ENCODE assay signal across 23 cellular contexts in genomic region chr3:55963611-55964010, GRCh38.
DNase-seq lines count a peak whose midpoint lies in the region; ATAC-seq and TF ChIP-seq lines count a peak whose summit lies in the region.
"Had no signal": no experiment of that assay in that cellular context is flagged by ENCODE, and none has a peak within 500 bp of the region (broad histone marks: within the 10 kb centered on the region; RNA-seq: fewer than 3 reads in every experiment).

No MANE protein-coding gene starts in this region.

- H3K27ac ChIP-seq in SJCRH30 (peak overlapping the region; percentile 69), A673 (ENCODE audit: low read depth, low read length, poor library complexity, severe bottlenecking) (no peak overlapping the region)
- H3K27ac ChIP-seq: BLaER1, HL-60, KMS-11, SJSA1 had no signal

- ATAC-seq in GM18511 (IDR thresholded peaks at IDR 0.05; ENCODE audit: unreplicated experiment), result no peak
- ATAC-seq: GM12878, PC-3 had no signal

- no peaks in the 10 kb centered on the region for H3K36me3 ChIP-seq in SJCRH30
- H3K36me3 ChIP-seq in A673 (ENCODE audit: insufficient read depth, low read length, poor library complexity, severe bottlenecking), result no peaks in the 10 kb centered on the region
- H3K36me3 ChIP-seq: BLaER1, SJSA1 had no signal

- BruUV-seq in A673 (replicated peaks; lab: Mats Ljungman, UMichigan), result no TSS peak

- CTCF ChIA-PET in A673 (lab: Charles Lee), result no interaction called here

- DNase-seq in NCI-H2171 treated with DMSO at 0.1 percent for 48 hours (lab: John Stamatoyannopoulos, UW) (peak; percentile 21), NCI-H2171 (lab: John Stamatoyannopoulos, UW) (no peak), DMS 273 treated with DMSO at 0.1 percent for 48 hours (lab: John Stamatoyannopoulos, UW) (peak; percentile 4), NCI-H146 treated with DMSO at 0.1 percent for 48 hours (lab: John Stamatoyannopoulos, UW; ENCODE audit: unreplicated experiment) (peak; percentile 53), SJCRH30 (peak; percentile 83 to 86), A673 (ENCODE audit: low spot score) (no peak)
- no peak for DNase-seq in stimulated activated CD4-positive, alpha-beta T cell treated with anti-CD3 and anti-CD28 coated beads, Interleukin-4, amount 100 ng/mL, for 1 hour
- DNase-seq: CD4-positive, CD25-positive, alpha-beta regulatory T cell; EL; GDM1; HCEC 1CT; NCI-H1048; NCI-H187 treated with DMSO at 0.1 percent for 48 hours; NCI-H526 treated with DMSO at 0.1 percent for 48 hours; NK-92 treated with Interleukin-12 subunit alpha and Interleukin-12 subunit beta, amount 100 ng/mL, for 24 hours; PC-3; T-helper 2 cell had no signal

- H3K27me3 ChIP-seq in SJCRH30 (no peaks in the 10 kb centered on the region), A673 (replicated peaks; ENCODE audit: insufficient read depth, low read depth, low read length, poor library complexity) (no peaks in the 10 kb centered on the region)
- H3K27me3 ChIP-seq: BLaER1, SJSA1 had no signal

- H3K9me3 ChIP-seq in SJCRH30 (replicated peaks), result no peaks in the 10 kb centered on the region; the same call in 1 of the 2 replicates
- H3K9me3 ChIP-seq in A673 (ENCODE audit: low read depth, low read length, poor library complexity, severe bottlenecking), result no peaks in the 10 kb centered on the region
- H3K9me3 ChIP-seq: BLaER1, SJSA1 had no signal

- no peak for TF ChIP-seq CTCF in A673 (conservative IDR thresholded peaks at IDR 0.05; ENCODE audit: low read depth, low read length)

- POLR2A ChIA-PET in A673 (lab: Charles Lee; ENCODE audit: low non-redundant PET), result no interaction called here

- H3K4me3 ChIP-seq in SJCRH30, result no peak overlapping the region
- H3K4me3 ChIP-seq in A673 (ENCODE audit: low read depth, low read length, poor library complexity, severe bottlenecking), result no peak overlapping the region
- H3K4me3 ChIP-seq: BLaER1, GM12878, SJSA1 had no signal

- intact Hi-C loops in A673 (cut with micrococcal nuclease; ENCODE audit: unreplicated experiment), result no loop called here

- H3K4me1 ChIP-seq in SJCRH30, result peaks cover 34% of the 10 kb centered on the region
- no peaks in the 10 kb centered on the region for H3K4me1 ChIP-seq in A673 (ENCODE audit: insufficient read depth, low read length, poor library complexity, severe bottlenecking)

Comparison
In these comparisons a context has a peak if more than half of its experiments do, and no peak if none do; other contexts are left out.
1. DNase-seq: peak in NCI-H2171 treated with DMSO at 0.1 percent for 48 hours (single experiment), DMS 273 treated with DMSO at 0.1 percent for 48 hours (single experiment), NCI-H146 treated with DMSO at 0.1 percent for 48 hours (single experiment) and SJCRH30 (2 of 2); none in NCI-H2171 (single experiment), stimulated activated CD4-positive, alpha-beta T cell treated with anti-CD3 and anti-CD28 coated beads, Interleukin-4, amount 100 ng/mL, for 1 hour (single experiment) and A673 (single experiment).